Comparison of ENCODE assay signal across 10 cellular contexts in genomic region chr17:16001498-16001897, GRCh38. TPM values are rescaled to one million over a fixed set of nuclear protein-coding genes. Genes with fewer than 3 reads are reported as not detected.
A peak's percentile ranks its signal among the peaks of the same experiment; 100 is the strongest.
DNase-seq lines count a peak whose midpoint lies in the region; ATAC-seq and TF ChIP-seq lines count a peak whose summit lies in the region.
"Had no signal": no experiment of that assay in that cellular context is flagged by ENCODE, and none has a peak within 500 bp of the region (broad histone marks: within the 10 kb centered on the region; RNA-seq: fewer than 3 reads in every experiment).

No MANE protein-coding gene starts in this region.

- no peak overlapping the region for H3K9ac ChIP-seq in SK-N-SH

- TF ChIP-seq CTCF in SK-N-SH (IDR thresholded peaks at IDR 0.05), result no peak
- TF ChIP-seq CTCF in PC-9 (conservative IDR thresholded peaks at IDR 0.05), result no peak
- no peak for TF ChIP-seq CTCF in endothelial cell (IDR thresholded peaks at IDR 0.05; ENCODE audit: unreplicated experiment)
- no peak for TF ChIP-seq CTCF in osteocyte (IDR thresholded peaks at IDR 0.05)
- no peak for TF ChIP-seq CTCF in upper lobe of left lung (IDR thresholded peaks at IDR 0.05)

- no peaks in the 10 kb centered on the region for H3K27me3 ChIP-seq in SK-N-SH (ENCODE audit: insufficient read depth)
- no peaks in the 10 kb centered on the region for H3K27me3 ChIP-seq in PC-9 (ENCODE audit: insufficient read depth, low read depth)
- no peaks in the 10 kb centered on the region for H3K27me3 ChIP-seq in upper lobe of left lung

- H3K4me3 ChIP-seq in SK-N-SH (ENCODE audit: low read depth in 2 of 2, low read length in 1 of 2) (peak overlapping the region in 1 of 2 experiments; percentile 82; a peak in 2 of 4 replicates), PC-9 (peak overlapping the region; percentile 85; the same call in 1 of the 2 replicates), upper lobe of left lung (peak overlapping the region in 1 of 4 donors; percentile 80)

- no peak for TF ChIP-seq EP300 in SK-N-SH (IDR thresholded peaks at IDR 0.05; ENCODE audit: borderline replicate concordance in 1 of 2, low read depth in 1 of 2, low read length in 1 of 2)
- no peak for TF ChIP-seq EP300 in upper lobe of left lung (IDR thresholded peaks at IDR 0.05)

- TF ChIP-seq POLR2A in upper lobe of left lung (IDR thresholded peaks at IDR 0.05), result no peak

- H3K27ac Mint-ChIP-seq in endothelial cell (ENCODE audit: unreplicated experiment) (peak overlapping the region; percentile 74), osteocyte (ENCODE audit: unreplicated experiment) (peak overlapping the region; percentile 74)

- peaks cover 0 to 6% of the 10 kb centered on the region in 2 experiments; a peak in 2 of 4 replicates for H3K4me1 ChIP-seq in SK-N-SH (ENCODE audit: control insufficient read depth in 1 of 2, insufficient read depth in 2 of 2, low read depth in 1 of 2, low read length in 1 of 2)
- peaks cover 21% of the 10 kb centered on the region for H3K4me1 ChIP-seq in PC-9 (replicated peaks; ENCODE audit: insufficient read depth)
- H3K4me1 ChIP-seq in upper lobe of left lung, result peaks cover 15 to 38% (median 30%) of the 10 kb centered on the region in 4 donors

- H3K79me2 ChIP-seq in SK-N-SH (ENCODE audit: insufficient read depth), result peaks cover 40% of the 10 kb centered on the region
- peaks cover 54% of the 10 kb centered on the region for H3K79me2 ChIP-seq in PC-9 (ENCODE audit: low read depth)

- H3K36me3 Mint-ChIP-seq in endothelial cell (ENCODE audit: low read depth, unreplicated experiment), result peaks cover 45% of the 10 kb centered on the region
- H3K36me3 Mint-ChIP-seq in osteocyte (ENCODE audit: unreplicated experiment), result peaks cover 53% of the 10 kb centered on the region

- H3K9me3 Mint-ChIP-seq in endothelial cell (ENCODE audit: unreplicated experiment), result no peaks in the 10 kb centered on the region
- H3K9me3 Mint-ChIP-seq in osteocyte (ENCODE audit: unreplicated experiment), result no peaks in the 10 kb centered on the region

- CTCF ChIA-PET in SK-N-SH (lab: Yijun Ruan, JAX), result interaction anchor here (1.1 to 6.1 kb wide), 2 partner anchors 56 to 173 kb away, joined by 3 to 42 read pairs; partner anchors contain the start of gene ADORA2B
- CTCF ChIA-PET in PC-9 (lab: Charles Lee), result no interaction called here

- H3K36me3 ChIP-seq in SK-N-SH (replicated peaks in 1 of 2; ENCODE audit: control insufficient read depth in 1 of 2, insufficient read depth in 2 of 2, low read length in 1 of 2), result peaks cover 54 to 61% of the 10 kb centered on the region in 2 experiments
- peaks cover 38% of the 10 kb centered on the region for H3K36me3 ChIP-seq in PC-9 (ENCODE audit: low read depth)
- H3K36me3 ChIP-seq in upper lobe of left lung, result peaks cover 21 to 53% (median 39%) of the 10 kb centered on the region in 4 donors

- POLR2A ChIA-PET in SK-N-SH (lab: Yijun Ruan, JAX), result no interaction called here
- POLR2A ChIA-PET in PC-9 (lab: Charles Lee; ENCODE audit: unreplicated experiment), result interaction anchor here (0.6 to 0.7 kb wide), 3 partner anchors 351 to 1591 kb away, joined by 3 to 8 read pairs (median 6); no protein-coding TSS in a partner anchor

- peaks cover 10% of the 10 kb centered on the region for H3F3A ChIP-seq in SK-N-SH (replicated peaks; ENCODE audit: insufficient read depth)
- H3F3A ChIP-seq in PC-9 (ENCODE audit: insufficient read depth, low read depth), result peaks cover 20% of the 10 kb centered on the region

- H3K9me2 ChIP-seq in SK-N-SH (no peaks in the 10 kb centered on the region), PC-9 (ENCODE audit: insufficient read depth) (no peaks in the 10 kb centered on the region)

- H3K27me3 Mint-ChIP-seq in endothelial cell (ENCODE audit: unreplicated experiment) (peaks cover 12% of the 10 kb centered on the region), osteocyte (ENCODE audit: unreplicated experiment) (no peaks in the 10 kb centered on the region)

- no peak overlapping the region for H2AFZ ChIP-seq in SK-N-SH (ENCODE audit: low read depth)
- no peak overlapping the region for H2AFZ ChIP-seq in PC-9

- H3K9me3 ChIP-seq in SK-N-SH (no peaks in the 10 kb centered on the region; the same call in 1 of the 2 replicates), PC-9 (ENCODE audit: insufficient read depth, low read depth) (peaks cover 9% of the 10 kb centered on the region; the same call in 1 of the 2 replicates), upper lobe of left lung (no peaks in the 10 kb centered on the region)

- peak overlapping the region; percentile 67; the same call in 1 of the 2 replicates for H3K4me2 ChIP-seq in SK-N-SH
- peak overlapping the region; percentile 89 for H3K4me2 ChIP-seq in PC-9

- H4K20me1 ChIP-seq in SK-N-SH (ENCODE audit: insufficient read depth) (peaks cover 5% of the 10 kb centered on the region; the same call in 1 of the 2 replicates), PC-9 (ENCODE audit: insufficient read depth) (peaks cover 8% of the 10 kb centered on the region; the same call in 1 of the 2 replicates)

- DNase-seq in SK-N-SH (no peak), PC-9 (peak in 1 of 2 experiments; percentile 53), endothelial cell (ENCODE audit: low spot score) (no peak), osteocyte (ENCODE audit: extremely low spot score, unreplicated experiment) (no peak), C1 segment of cervical spinal cord (lab: John Stamatoyannopoulos, UW) (no peak), upper lobe of left lung (no peak), mesenteric fat pad (ENCODE audit: low spot score) (no peak)
- DNase-seq: activated CD4-positive, alpha-beta T cell treated with anti-CD3 and anti-CD28 coated beads, Interleukin-2, amount 50 U/mL, for 48 hours; effector CD4-positive, alpha-beta T cell had no signal

- BruUV-seq in PC-9 (replicated peaks; lab: Mats Ljungman, UMichigan), result no TSS peak

- no peak for TF ChIP-seq RAD21 in SK-N-SH (IDR thresholded peaks at IDR 0.05; ENCODE audit: low read length)

- intact Hi-C loops in PC-9 (cut with micrococcal nuclease; ENCODE audit: unreplicated experiment), result no loop called here

- H3K27ac ChIP-seq in SK-N-SH (ENCODE audit: low read depth in 2 of 2, low read length in 1 of 2), result no peak overlapping the region
- no peak overlapping the region; the same call in 1 of the 2 replicates for H3K27ac ChIP-seq in PC-9
- H3K27ac ChIP-seq in upper lobe of left lung, result no peak overlapping the region

- H3K4me3 Mint-ChIP-seq in endothelial cell (ENCODE audit: unreplicated experiment), result peak overlapping the region; percentile 96
- peak overlapping the region; percentile 80 for H3K4me3 Mint-ChIP-seq in osteocyte (ENCODE audit: unreplicated experiment)

- H3K4me1 Mint-ChIP-seq in endothelial cell (ENCODE audit: unreplicated experiment), result peaks cover 13% of the 10 kb centered on the region
- H3K4me1 Mint-ChIP-seq in osteocyte (ENCODE audit: unreplicated experiment), result peaks cover 31% of the 10 kb centered on the region

- no peak for ATAC-seq in SK-N-SH treated with all-trans-retinoic acid at 6 μM for 48 hours
- ATAC-seq in upper lobe of left lung (ENCODE audit: low FRiP score in 2 of 2), result no peak

TF ChIP-seq in SK-N-SH, 30 proteins besides CTCF, POLR2A, EP300 and RAD21 (continues in another document):
- TF ChIP-seq FOXJ3 (CRISPR knock-in tag; IDR thresholded peaks at IDR 0.05), result no peak
- TF ChIP-seq USF1 (IDR thresholded peaks at IDR 0.05; ENCODE audit: borderline replicate concordance, low read depth), result no peak
- no peak for TF ChIP-seq RFX5 (IDR thresholded peaks at IDR 0.05; ENCODE audit: low read length)
- no peak for TF ChIP-seq FOXM1 (IDR thresholded peaks at IDR 0.05; ENCODE audit: low read depth)
- TF ChIP-seq JUND (IDR thresholded peaks at IDR 0.05), result no peak
- no peak for TF ChIP-seq FOSL2 (IDR thresholded peaks at IDR 0.05; ENCODE audit: borderline replicate concordance, low read depth)

TF ChIP-seq in SK-N-SH treated with all-trans-retinoic acid at 6 μM for 48 hours, 23 proteins besides CTCF, POLR2A, EP300 and RAD21 (continues in another document):
- TF ChIP-seq, protein P1, sequence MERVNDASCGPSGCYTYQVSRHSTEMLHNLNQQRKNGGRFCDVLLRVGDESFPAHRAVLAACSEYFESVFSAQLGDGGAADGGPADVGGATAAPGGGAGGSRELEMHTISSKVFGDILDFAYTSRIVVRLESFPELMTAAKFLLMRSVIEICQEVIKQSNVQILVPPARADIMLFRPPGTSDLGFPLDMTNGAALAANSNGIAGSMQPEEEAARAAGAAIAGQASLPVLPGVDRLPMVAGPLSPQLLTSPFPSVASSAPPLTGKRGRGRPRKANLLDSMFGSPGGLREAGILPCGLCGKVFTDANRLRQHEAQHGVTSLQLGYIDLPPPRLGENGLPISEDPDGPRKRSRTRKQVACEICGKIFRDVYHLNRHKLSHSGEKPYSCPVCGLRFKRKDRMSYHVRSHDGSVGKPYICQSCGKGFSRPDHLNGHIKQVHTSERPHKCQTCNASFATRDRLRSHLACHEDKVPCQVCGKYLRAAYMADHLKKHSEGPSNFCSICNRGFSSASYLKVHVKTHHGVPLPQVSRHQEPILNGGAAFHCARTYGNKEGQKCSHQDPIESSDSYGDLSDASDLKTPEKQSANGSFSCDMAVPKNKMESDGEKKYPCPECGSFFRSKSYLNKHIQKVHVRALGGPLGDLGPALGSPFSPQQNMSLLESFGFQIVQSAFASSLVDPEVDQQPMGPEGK (CRISPR knock-in tag; IDR thresholded peaks at IDR 0.05; ENCODE audit: borderline replicate concordance), result no peak
- TF ChIP-seq CSDC2 (CRISPR knock-in tag; IDR thresholded peaks at IDR 0.05), result no peak
- no peak for TF ChIP-seq TCF4 (CRISPR knock-in tag; IDR thresholded peaks at IDR 0.05; ENCODE audit: borderline replicate concordance)
- TF ChIP-seq ESRRG (CRISPR knock-in tag; IDR thresholded peaks at IDR 0.05), result no peak

RNA-seq across cellular contexts. Expression of gene TTC19, which starts 1.9 kb away (rescaled TPM):
- polyA plus RNA-seq in SK-N-SH (2012; rRNA removed), result 6.6 and 6.9 TPM in 2 replicates
- polyA plus RNA-seq in SK-N-SH (2012; cell fraction: cytosol; rRNA removed), result 7.9 and 11.8 TPM in 2 replicates
- polyA plus RNA-seq in SK-N-SH (2012; cell fraction: nucleus; rRNA removed), result 17.3 and 34.3 TPM in 2 replicates
- total RNA-seq in PC-9 (2021) (53.5 and 74.7 TPM in 2 replicates), endothelial cell (ENCODE audit: unreplicated experiment) (29.6 TPM), osteocyte (34.4 and 35.9 TPM in 2 replicates), upper lobe of left lung (100 to 1,000 TPM in 3 of 6 donors, 10 to 100 TPM in 3; 33.2 to 229 (median 92.9) TPM), mesenteric fat pad (27.0 TPM)

RNA-seq across cellular contexts. Expression of gene ZSWIM7, which starts 2.0 kb away (rescaled TPM):
- 48.8 and 63.3 TPM in 2 replicates for polyA plus RNA-seq in SK-N-SH (2012; rRNA removed)
- 48.1 and 49.2 TPM in 2 replicates for polyA plus RNA-seq in SK-N-SH (2012; cell fraction: cytosol; rRNA removed)
- polyA plus RNA-seq in SK-N-SH (2012; cell fraction: nucleus; rRNA removed), result 75.1 and 82.5 TPM in 2 replicates
- 13.0 and 19.1 TPM in 2 replicates for total RNA-seq in PC-9 (2021)
- 39.4 TPM for total RNA-seq in endothelial cell (ENCODE audit: unreplicated experiment)
- 20.3 and 22.2 TPM in 2 replicates for total RNA-seq in osteocyte
- 10 to 100 TPM; 20.8 to 30.7 (median 23.4) TPM for total RNA-seq in upper lobe of left lung
- 34.0 TPM for total RNA-seq in mesenteric fat pad

RNA-seq across cellular contexts. Expression of gene ADORA2B, which starts 56.6 kb away (rescaled TPM):
- polyA plus RNA-seq in SK-N-SH (2012; rRNA removed), result 12.6 and 14.4 TPM in 2 replicates
- polyA plus RNA-seq in SK-N-SH (2012; cell fraction: cytosol; rRNA removed), result 9.2 and 13.8 TPM in 2 replicates
- polyA plus RNA-seq in SK-N-SH (2012; cell fraction: nucleus; rRNA removed), result 6.8 and 8.1 TPM in 2 replicates
- total RNA-seq in PC-9 (2021) (32.6 and 42.7 TPM in 2 replicates), endothelial cell (ENCODE audit: unreplicated experiment) (5.2 TPM), osteocyte (8.9 TPM in 2 replicates), upper lobe of left lung (10 to 100 TPM in 3 of 6 donors, 1 to 10 TPM in 3; 4.2 to 18.8 (median 9.4) TPM), mesenteric fat pad (0.55 TPM)
